ENCODE assay signal across 30 cellular contexts in genomic region chr11:27452147-27452546, GRCh38. TPM values are rescaled to one million over a fixed set of nuclear protein-coding genes. Genes with fewer than 3 reads are reported as not detected.
DNase-seq lines count a peak whose midpoint lies in the region; ATAC-seq, FAIRE-seq and TF ChIP-seq lines count a peak whose summit lies in the region.
"Had no signal": no experiment of that assay in that cellular context is flagged by ENCODE, and none has a peak within 500 bp of the region (broad histone marks: within the 10 kb centered on the region; RNA-seq: fewer than 3 reads in every experiment).

No MANE protein-coding gene starts in this region.

- no peak for FAIRE-seq in kidney (lab: Jason Lieb, UNC)
- FAIRE-seq: GM18507 had no signal

- H3K36me3 Mint-ChIP-seq in activated T-cell treated with anti-CD3 and anti-CD28 coated beads, Interleukin-2, amount 50 U/mL, for 4 hours (ENCODE audit: insufficient read depth) = no peaks in the 10 kb centered on the region
- H3K36me3 Mint-ChIP-seq in activated CD4-positive, alpha-beta T cell treated with anti-CD3 and anti-CD28 coated beads, Interleukin-2, amount 10 ng/mL, durations not matched to agents 24 days and 14 days (ENCODE audit: low read depth) = no peaks in the 10 kb centered on the region
- H3K36me3 Mint-ChIP-seq: activated naive CD8-positive, alpha-beta T cell treated with anti-CD3 and anti-CD28 coated beads for 36 hours; CD4-positive, alpha-beta memory T cell; naive thymus-derived CD8-positive, alpha-beta T cell had no signal

- H3K9me3 ChIP-seq in body of pancreas = no peaks in the 10 kb centered on the region
- no peaks in the 10 kb centered on the region for H3K9me3 ChIP-seq in kidney (ENCODE audit: control insufficient read depth in 1 of 2, low read length in 2 of 2)
- H3K9me3 ChIP-seq: colonic mucosa, tibial artery had no signal

- H3K36me3 ChIP-seq in body of pancreas (replicated peaks in 1 of 2; ENCODE audit: insufficient read depth in 1 of 2, low read depth in 2 of 2) (no peaks in the 10 kb centered on the region), kidney (ENCODE audit: control insufficient read depth in 1 of 2, insufficient read depth in 2 of 2, low read length in 2 of 2) (no peaks in the 10 kb centered on the region)
- H3K36me3 ChIP-seq: colonic mucosa, tibial artery had no signal

- no peak overlapping the region for H3K4me3 ChIP-seq in body of pancreas
- H3K4me3 ChIP-seq in kidney (ENCODE audit: low read length in 2 of 2) = no peak overlapping the region
- H3K4me3 ChIP-seq: colonic mucosa, skin epidermis, tibial artery had no signal

- no peaks in the 10 kb centered on the region for H3K4me1 Mint-ChIP-seq in activated T-cell treated with anti-CD3 and anti-CD28 coated beads, Interleukin-2, amount 50 U/mL, for 4 hours (ENCODE audit: low read depth)
- no peaks in the 10 kb centered on the region for H3K4me1 Mint-ChIP-seq in activated CD4-positive, alpha-beta T cell treated with anti-CD3 and anti-CD28 coated beads, Interleukin-2, amount 10 ng/mL, durations not matched to agents 24 days and 14 days
- H3K4me1 Mint-ChIP-seq: activated naive CD8-positive, alpha-beta T cell treated with anti-CD3 and anti-CD28 coated beads for 36 hours; CD4-positive, alpha-beta memory T cell; naive thymus-derived CD8-positive, alpha-beta T cell had no signal

- 63 to 69% methylated on average over 3 of the region's 3 CpGs for WGBS in body of pancreas, 2 donors

- no peak overlapping the region for H3K4me3 Mint-ChIP-seq in activated T-cell treated with anti-CD3 and anti-CD28 coated beads, Interleukin-2, amount 50 U/mL, for 4 hours
- H3K4me3 Mint-ChIP-seq in activated CD4-positive, alpha-beta T cell treated with anti-CD3 and anti-CD28 coated beads, Interleukin-2, amount 10 ng/mL, durations not matched to agents 24 days and 14 days = no peak overlapping the region
- H3K4me3 Mint-ChIP-seq: activated naive CD8-positive, alpha-beta T cell treated with anti-CD3 and anti-CD28 coated beads for 36 hours; CD4-positive, alpha-beta memory T cell; effector memory CD8-positive, alpha-beta T cell; naive thymus-derived CD8-positive, alpha-beta T cell had no signal

- no peaks in the 10 kb centered on the region for H3K27me3 ChIP-seq in body of pancreas
- H3K27me3 ChIP-seq: colonic mucosa, tibial artery had no signal

- no peak overlapping the region for H3K9ac ChIP-seq in kidney (ENCODE audit: low read length in 2 of 2)

- no peak for TF ChIP-seq POLR2A in body of pancreas (IDR thresholded peaks at IDR 0.05)

- H3K4me1 ChIP-seq in body of pancreas = peaks cover 89% of the 10 kb centered on the region
- H3K4me1 ChIP-seq in kidney (ENCODE audit: control insufficient read depth in 1 of 2, insufficient read depth in 1 of 2, low read depth in 1 of 2, low read length in 2 of 2) = peaks cover 10 to 34% of the 10 kb centered on the region in 2 donors

- H3K9me3 Mint-ChIP-seq in activated T-cell treated with anti-CD3 and anti-CD28 coated beads, Interleukin-2, amount 50 U/mL, for 4 hours = no peaks in the 10 kb centered on the region
- no peaks in the 10 kb centered on the region for H3K9me3 Mint-ChIP-seq in activated CD4-positive, alpha-beta T cell treated with anti-CD3 and anti-CD28 coated beads, Interleukin-2, amount 10 ng/mL, durations not matched to agents 24 days and 14 days
- H3K9me3 Mint-ChIP-seq: activated T-helper 2 cell treated with anti-CD3 and anti-CD28 coated beads, Interferon-gamma antibody, Interleukin-2, Interleukin-4, amounts not matched to agents 10 μg/mL and 5 μg/mL and 100 μg/mL, durations not matched to agents 14 hours and 24 hours and 36 hours; effector memory CD8-positive, alpha-beta T cell; naive thymus-derived CD8-positive, alpha-beta T cell had no signal

- ATAC-seq in body of pancreas (no peak), SK-N-SH treated with all-trans-retinoic acid at 6 μM for 48 hours (no peak)
- ATAC-seq in activated T-cell treated with anti-CD3 and anti-CD28 coated beads, Interleukin-2, amount 50 U/mL, for 4 hours = no peak
- ATAC-seq: effector memory CD8-positive, alpha-beta T cell; HCT116; naive thymus-derived CD8-positive, alpha-beta T cell had no signal

- H3K27ac ChIP-seq in body of pancreas (peak overlapping the region; percentile 16 to 54 (median 33)), kidney (ENCODE audit: low read depth in 2 of 2, low read length in 2 of 2) (peak overlapping the region; percentile 4 to 47)
- H3K27ac ChIP-seq: colonic mucosa, tibial artery, VCaP had no signal

- no peaks in the 10 kb centered on the region for H3K27me3 Mint-ChIP-seq in activated T-cell treated with anti-CD3 and anti-CD28 coated beads, Interleukin-2, amount 50 U/mL, for 4 hours (ENCODE audit: low read depth)
- no peaks in the 10 kb centered on the region for H3K27me3 Mint-ChIP-seq in activated CD4-positive, alpha-beta T cell treated with anti-CD3 and anti-CD28 coated beads, Interleukin-2, amount 10 ng/mL, durations not matched to agents 24 days and 14 days
- H3K27me3 Mint-ChIP-seq: activated naive CD8-positive, alpha-beta T cell treated with anti-CD3 and anti-CD28 coated beads for 36 hours had no signal

- peak; percentile 45 for DNase-seq in NCI-H2227 treated with DMSO at 0.1 percent for 48 hours (lab: John Stamatoyannopoulos, UW)
- no peak for DNase-seq in body of pancreas
- no peak for DNase-seq in kidney
- DNase-seq in renal cortical epithelial cell (ENCODE audit: low read depth) = peak; percentile 36
- no peak for DNase-seq in NCI-H510A (lab: John Stamatoyannopoulos, UW)
- DNase-seq in activated T-cell treated with anti-CD3 and anti-CD28 coated beads, Interleukin-2, amount 50 U/mL, for 4 hours = no peak
- no peak for DNase-seq in activated CD4-positive, alpha-beta T cell treated with anti-CD3 and anti-CD28 coated beads, Interleukin-2, amount 10 ng/mL, durations not matched to agents 24 days and 14 days
- DNase-seq: activated CD4-positive, alpha-beta T cell treated with anti-CD3 and anti-CD28 coated beads, Interleukin-2, amount 50 U/mL, for 1 hour; activated naive CD8-positive, alpha-beta T cell treated with anti-CD3 and anti-CD28 coated beads for 36 hours; CD4-positive, alpha-beta memory T cell; colonic mucosa; DMS153; effector memory CD8-positive, alpha-beta T cell; GDM1; KG1; naive thymus-derived CD8-positive, alpha-beta T cell; NCI-H1048; NCI-H345; PC-3; posterior cingulate gyrus; stimulated activated CD4-positive, alpha-beta T cell treated with anti-CD3 and anti-CD28 coated beads, Interleukin-2, amount 100 ng/mL, for 48 hours; stimulated activated naive CD4-positive, alpha-beta T cell; tibial artery had no signal

- intact Hi-C loops in body of pancreas (cut with DNase I) (no loop called here), kidney (cut with DNase I) (no loop called here)
- intact Hi-C loops in activated CD4-positive, alpha-beta T cell treated with anti-CD3 and anti-CD28 coated beads, Interleukin-2, amount 10 ng/mL, durations not matched to agents 24 days and 14 days (cut with micrococcal nuclease) = no loop called here

- H3K27ac Mint-ChIP-seq in activated CD4-positive, alpha-beta T cell treated with anti-CD3 and anti-CD28 coated beads, Interleukin-2, amount 10 ng/mL, durations not matched to agents 24 days and 14 days = no peak overlapping the region
- H3K27ac Mint-ChIP-seq: activated naive CD8-positive, alpha-beta T cell treated with anti-CD3 and anti-CD28 coated beads for 36 hours; activated T-helper 2 cell treated with anti-CD3 and anti-CD28 coated beads, Interferon-gamma antibody, Interleukin-2, Interleukin-4, amounts not matched to agents 10 μg/mL and 5 μg/mL and 100 μg/mL, durations not matched to agents 14 hours and 24 hours and 36 hours; CD4-positive, alpha-beta memory T cell; effector memory CD8-positive, alpha-beta T cell; naive thymus-derived CD8-positive, alpha-beta T cell had no signal

- TF ChIP-seq CTCF in body of pancreas (IDR thresholded peaks at IDR 0.05) (no peak), kidney (IDR thresholded peaks at IDR 0.05; ENCODE audit: borderline replicate concordance, extremely low read depth, insufficient read depth) (no peak)

TF ChIP-seq in SK-N-SH treated with all-trans-retinoic acid at 6 μM for 48 hours, 23 proteins besides CTCF, POLR2A, EP300 and RAD21 (continues in another document):
- TF ChIP-seq PATZ1 (CRISPR knock-in tag; IDR thresholded peaks at IDR 0.05; ENCODE audit: borderline replicate concordance) = no peak
- TF ChIP-seq PPARA (CRISPR knock-in tag; IDR thresholded peaks at IDR 0.05; ENCODE audit: borderline replicate concordance) = no peak

RNA-seq across cellular contexts. Expression of gene LGR4, which starts 20.4 kb away (rescaled TPM):
- total RNA-seq in body of pancreas (100 to 1,000 TPM; 120 to 145 TPM), kidney (109 TPM), renal cortical epithelial cell (86.7 and 151 TPM in 2 replicates)
- polyA plus RNA-seq in kidney (ENCODE audit: insufficient read depth, low read depth, low replicate concordance) = 22.7 TPM
- total RNA-seq in activated T-cell treated with anti-CD3 and anti-CD28 coated beads, Interleukin-2, amount 50 U/mL, for 4 hours = under 1 TPM; 0.21 to 0.61 (median 0.57) TPM
- total RNA-seq in activated CD4-positive, alpha-beta T cell treated with anti-CD3 and anti-CD28 coated beads, Interleukin-2, amount 10 ng/mL, durations not matched to agents 24 days and 14 days = not detected in 2 replicates
- total RNA-seq: T-helper 1 cell treated with Interleukin-12 subunit alpha and Interleukin-12 subunit beta and Interleukin-4 antibody, amounts not matched to agents 30 ng/mL and 1 ng/mL, for 36 hours had no signal

RNA-seq across cellular contexts. Expression of gene LIN7C, which starts 54.4 kb away (rescaled TPM):
- total RNA-seq in body of pancreas = 10 to 100 TPM; 17.5 to 27.8 TPM
- total RNA-seq in kidney = 37.8 TPM
- 9.1 TPM for polyA plus RNA-seq in kidney (ENCODE audit: insufficient read depth, low read depth, low replicate concordance)
- 48.8 and 80.7 TPM in 2 replicates for total RNA-seq in renal cortical epithelial cell
- 10 to 100 TPM; 41.0 to 51.4 (median 44.4) TPM for total RNA-seq in activated T-cell treated with anti-CD3 and anti-CD28 coated beads, Interleukin-2, amount 50 U/mL, for 4 hours
- total RNA-seq in activated CD4-positive, alpha-beta T cell treated with anti-CD3 and anti-CD28 coated beads, Interleukin-2, amount 10 ng/mL, durations not matched to agents 24 days and 14 days = 35.9 and 36.4 TPM in 2 replicates

Comparison
In these comparisons a context has a peak if more than half of its experiments do, and no peak if none do; other contexts are left out.
1. DNase-seq: peak in NCI-H2227 treated with DMSO at 0.1 percent for 48 hours (single experiment) and renal cortical epithelial cell (single experiment); none in body of pancreas (0 of 4), kidney (single experiment), NCI-H510A (single experiment), activated T-cell treated with anti-CD3 and anti-CD28 coated beads, Interleukin-2, amount 50 U/mL, for 4 hours (single experiment) and activated CD4-positive, alpha-beta T cell treated with anti-CD3 and anti-CD28 coated beads, Interleukin-2, amount 10 ng/mL, durations not matched to agents 24 days and 14 days (single experiment).
2. RNA of gene LGR4, which starts 20.4 kb away (total RNA-seq): 86.7 to 151 TPM in renal cortical epithelial cell, 120 to 145 TPM in body of pancreas and 109 TPM in kidney (single experiment); 0.21 to 0.61 TPM in activated T-cell treated with anti-CD3 and anti-CD28 coated beads, Interleukin-2, amount 50 U/mL, for 4 hours and not detected in activated CD4-positive, alpha-beta T cell treated with anti-CD3 and anti-CD28 coated beads, Interleukin-2, amount 10 ng/mL, durations not matched to agents 24 days and 14 days; every median in the first group is over 10 times any median in the second.